Comparison of ENCODE assay signal across 8 cellular contexts in genomic region chr2:20093263-20094141, GRCh38. TPM values are rescaled to one million over a fixed set of nuclear protein-coding genes. Genes with fewer than 3 reads are reported as not detected.
DNase-seq lines count a peak whose midpoint lies in the region; ATAC-seq, FAIRE-seq and TF ChIP-seq lines count a peak whose summit lies in the region.

No MANE protein-coding gene starts in this region.

- peak; percentile 19 for TF ChIP-seq CTCF in glutamatergic neuron (IDR thresholded peaks at IDR 0.05; ENCODE audit: partially characterized antibody, unreplicated experiment)
- no peak for TF ChIP-seq CTCF in CD14-positive monocyte (IDR thresholded peaks at IDR 0.05)

- peaks cover 12% of the 10 kb centered on the region for H3K4me1 Mint-ChIP-seq in glutamatergic neuron (ENCODE audit: low read depth, unreplicated experiment)
- H3K4me1 Mint-ChIP-seq in CD14-positive monocyte: peaks cover 3% of the 10 kb centered on the region

- peak; percentile 60 for DNase-seq in COR-L47 (lab: John Stamatoyannopoulos, UW)
- DNase-seq in HuH-7.5 (ENCODE audit: low spot score): peak; percentile 87
- DNase-seq in T1000 (lab: John Stamatoyannopoulos, UW): peak; percentile 19
- peak; percentile 57 for DNase-seq in glutamatergic neuron
- peak; percentile 78 for DNase-seq in small intestine
- no peak for DNase-seq in central memory CD4-positive, alpha-beta T cell
- DNase-seq in CD14-positive monocyte (ENCODE audit: low spot score): no peak

- H3K36me3 ChIP-seq in small intestine (ENCODE audit: control insufficient read depth in 2 of 2, insufficient read depth in 2 of 2, low read length in 2 of 2): no peaks in the 10 kb centered on the region

- intact Hi-C loops in CD14-positive monocyte (cut with micrococcal nuclease): loop anchor here in 1 of 2 donors (5.0 kb wide), 1 partner anchor 136 kb away; no protein-coding TSS in a partner anchor

- peaks cover 3 to 4% of the 10 kb centered on the region in 2 donors for H3K4me1 ChIP-seq in small intestine (ENCODE audit: control insufficient read depth in 2 of 2, insufficient read depth in 1 of 2, low read depth in 1 of 2, low read length in 1 of 2)

- H3K4me3 Mint-ChIP-seq in glutamatergic neuron (ENCODE audit: unreplicated experiment): no peak overlapping the region
- no peak overlapping the region for H3K4me3 Mint-ChIP-seq in CD14-positive monocyte

- FAIRE-seq in small intestine (lab: Jason Lieb, UNC): no peak

- no peak for ATAC-seq in GM18873 (IDR thresholded peaks at IDR 0.05; ENCODE audit: low FRiP score, unreplicated experiment)

- no peaks in the 10 kb centered on the region for H3K9me3 ChIP-seq in small intestine (ENCODE audit: control insufficient read depth, low read depth)

- H3K9me3 Mint-ChIP-seq in glutamatergic neuron (ENCODE audit: unreplicated experiment) (peaks cover 4% of the 10 kb centered on the region), CD14-positive monocyte (no peaks in the 10 kb centered on the region)

- H3K27me3 ChIP-seq in small intestine (ENCODE audit: control insufficient read depth in 2 of 2, insufficient read depth in 2 of 2, low read length in 2 of 2): no peaks in the 10 kb centered on the region

- H3K36me3 Mint-ChIP-seq in glutamatergic neuron (ENCODE audit: unreplicated experiment): no peaks in the 10 kb centered on the region
- H3K36me3 Mint-ChIP-seq in CD14-positive monocyte: no peaks in the 10 kb centered on the region

- H3K27me3 Mint-ChIP-seq in glutamatergic neuron (ENCODE audit: unreplicated experiment): peaks cover 4% of the 10 kb centered on the region
- peaks cover 3 to 9% (median 6%) of the 10 kb centered on the region in 3 donors for H3K27me3 Mint-ChIP-seq in CD14-positive monocyte (ENCODE audit: low read depth in 3 of 3)

- H3K27ac ChIP-seq in small intestine (ENCODE audit: low read depth in 1 of 2, low read length in 1 of 2): peak overlapping the region in 1 of 2 donors; percentile 37

- WGBS in small intestine, 3 donors: 30 to 53% (median 46%) methylated on average over 11 of the region's 11 CpGs

- no peak overlapping the region for H3K27ac Mint-ChIP-seq in glutamatergic neuron (ENCODE audit: unreplicated experiment)
- H3K27ac Mint-ChIP-seq in CD14-positive monocyte: no peak overlapping the region

- H3K4me3 ChIP-seq in small intestine (ENCODE audit: low read depth in 1 of 2, low read length in 2 of 2): no peak overlapping the region

RNA-seq across cellular contexts. Expression of gene LAPTM4A, which starts 42.1 kb away (rescaled TPM):
- 147 TPM for total RNA-seq in glutamatergic neuron (ENCODE audit: unreplicated experiment)
- polyA plus RNA-seq in small intestine (100 to 1,000 TPM in 1 of 3 donors, 10 to 100 TPM in 2; 47.6 to 231 (median 82.4) TPM), CD14-positive monocyte (100 to 1,000 TPM; 421 to 442 TPM)

Comparison
In these comparisons a context has a peak if more than half of its experiments do, and no peak if none do; other contexts are left out.
1. DNase-seq: peak in COR-L47 (single experiment), HuH-7.5 (single experiment), T1000 (single experiment), glutamatergic neuron (single experiment) and small intestine (single experiment); none in central memory CD4-positive, alpha-beta T cell (single experiment) and CD14-positive monocyte (single experiment).